Comparison of ENCODE assay signal across 11 cellular contexts in the genomic region with DNA sequence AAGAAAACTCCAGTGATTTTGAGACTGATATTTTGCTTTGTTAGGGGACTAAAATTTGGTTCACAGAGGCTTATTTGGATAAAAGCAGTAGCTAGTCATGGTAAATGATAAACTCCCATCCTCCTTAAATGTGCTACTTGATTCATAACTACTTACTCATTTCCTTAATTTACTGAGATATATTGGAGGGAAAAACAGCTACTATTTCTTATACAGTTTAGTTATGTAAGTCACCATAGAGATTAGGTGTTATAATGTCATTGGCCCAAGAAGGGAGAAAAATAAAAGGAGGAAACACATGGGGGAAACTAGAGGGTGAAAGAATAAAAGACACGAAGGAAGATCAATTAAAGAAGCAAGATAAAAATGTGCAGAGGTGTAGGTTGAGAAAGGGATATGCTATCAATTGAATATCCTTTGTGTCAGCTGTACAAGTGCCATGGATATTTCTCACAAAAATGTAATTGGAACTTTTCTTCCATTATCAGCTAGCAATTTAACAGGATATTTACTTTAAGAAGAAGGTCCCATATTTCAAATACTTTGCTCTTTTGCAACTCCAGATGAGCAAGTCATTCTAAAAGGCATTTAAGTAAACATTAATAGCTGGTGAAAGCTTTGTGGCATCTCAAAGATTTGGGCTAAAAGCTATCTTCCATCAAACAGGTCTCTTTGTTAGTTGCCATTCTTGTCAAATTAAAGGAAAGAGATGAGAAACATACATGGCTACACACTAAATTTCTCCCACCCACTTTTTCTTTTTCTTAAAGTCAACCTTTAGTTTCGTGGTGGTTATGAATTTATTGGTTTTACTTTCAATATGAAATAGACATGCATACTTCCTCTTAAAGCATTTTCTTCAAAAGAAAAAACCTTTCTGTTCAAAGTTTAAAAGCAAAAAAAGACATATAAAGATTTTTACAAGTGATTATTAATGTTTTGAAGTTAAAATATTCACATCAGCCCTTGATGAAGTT.
DNase-seq lines count a peak whose midpoint lies in the region; ATAC-seq and TF ChIP-seq lines count a peak whose summit lies in the region.
"Had no signal": no experiment of that assay in that cellular context is flagged by ENCODE, and none has a peak within 500 bp of the region (broad histone marks: within the 10 kb centered on the region; RNA-seq: fewer than 3 reads in every experiment).

No MANE protein-coding gene starts in this region.

- no peak overlapping the region for H3K4ac ChIP-seq in mesendoderm (ENCODE audit: low read depth, low read length)

- H3K18ac ChIP-seq in mesendoderm (ENCODE audit: low read length): no peak overlapping the region

- H3K4me3 Mint-ChIP-seq in Calu3 (ENCODE audit: low read depth, unreplicated experiment): no peak overlapping the region
- H3K4me3 Mint-ChIP-seq: activated CD4-positive, alpha-beta memory T cell treated with anti-CD3 and anti-CD28 coated beads for 36 hours had no signal

- no peak overlapping the region for H4K8ac ChIP-seq in mesendoderm (ENCODE audit: low read depth, low read length)

- no peak overlapping the region for H2BK5ac ChIP-seq in mesendoderm (ENCODE audit: low read length)

- no peaks in the 10 kb centered on the region for H3K79me2 ChIP-seq in mesendoderm (ENCODE audit: control insufficient read depth, insufficient read depth, low read length)

- no peaks in the 10 kb centered on the region for H3K27me3 Mint-ChIP-seq in Calu3 (ENCODE audit: unreplicated experiment)

- H3K4me2 ChIP-seq in mesendoderm (ENCODE audit: low read length): no peak overlapping the region

- H3K27me3 ChIP-seq in sigmoid colon: no peaks in the 10 kb centered on the region
- no peaks in the 10 kb centered on the region for H3K27me3 ChIP-seq in mesendoderm (ENCODE audit: insufficient read depth, low read length, poor library complexity)

- H3K4me1 Mint-ChIP-seq in Calu3 (ENCODE audit: low read depth, unreplicated experiment): no peaks in the 10 kb centered on the region

- intact Hi-C loops in Calu3 (cut with micrococcal nuclease; ENCODE audit: unreplicated experiment): no loop called here
- intact Hi-C loops in sigmoid colon (cut with DNase I): no loop called here

- TF ChIP-seq EP300 in sigmoid colon (IDR thresholded peaks at IDR 0.05): no peak

- TF ChIP-seq CTCF in Calu3 (IDR thresholded peaks at IDR 0.05; ENCODE audit: unreplicated experiment) (no peak), sigmoid colon (IDR thresholded peaks at IDR 0.05) (no peak)

- ATAC-seq in GM18511 (IDR thresholded peaks at IDR 0.05; ENCODE audit: unreplicated experiment): peak; percentile 94
- ATAC-seq in GM21619 (IDR thresholded peaks at IDR 0.05; ENCODE audit: unreplicated experiment): peak; percentile 92
- peak; percentile 94 for ATAC-seq in HG03520 (IDR thresholded peaks at IDR 0.05; ENCODE audit: unreplicated experiment)

- H3K27ac ChIP-seq in sigmoid colon (no peak overlapping the region), mesendoderm (ENCODE audit: low read depth, low read length) (no peak overlapping the region)

- H3K9me3 ChIP-seq in sigmoid colon: no peaks in the 10 kb centered on the region

- CTCF ChIA-PET in Calu3 (lab: Charles Lee): interaction anchor here (0.5 kb wide), 1 partner anchor 169 kb away, joined by 3 read pairs; no protein-coding TSS in a partner anchor

- H3K36me3 Mint-ChIP-seq in Calu3 (ENCODE audit: insufficient read depth, unreplicated experiment): no peaks in the 10 kb centered on the region
- H3K36me3 Mint-ChIP-seq: activated CD4-positive, alpha-beta memory T cell treated with anti-CD3 and anti-CD28 coated beads for 36 hours had no signal

- peaks cover 0 to 29% (median 18%) of the 10 kb centered on the region in 4 donors for H3K4me1 ChIP-seq in sigmoid colon
- no peaks in the 10 kb centered on the region for H3K4me1 ChIP-seq in mesendoderm (ENCODE audit: control insufficient read depth, low read depth, low read length)

- H2BK15ac ChIP-seq in mesendoderm (replicated peaks; ENCODE audit: low read depth): no peak overlapping the region

- H3K56ac ChIP-seq in mesendoderm (ENCODE audit: low read length): no peak overlapping the region

- no peak overlapping the region for H3K9ac ChIP-seq in mesendoderm (ENCODE audit: low read length)

- no peak overlapping the region for H2BK120ac ChIP-seq in mesendoderm (ENCODE audit: low read depth, low read length)

- WGBS in sigmoid colon, 2 donors: 39 to 61% methylated on average over 2 of the region's 2 CpGs
- whole genome bisulfite sequencing in mesendoderm (ENCODE audit: extremely low coverage, insufficient coverage, low lambda C conversion rate): no CpG with 5 or more reads among the region's 2 CpGs

- H4K5ac ChIP-seq in mesendoderm (ENCODE audit: low read length): no peak overlapping the region

- H3K4me3 ChIP-seq in sigmoid colon (no peak overlapping the region), mesendoderm (ENCODE audit: low read length) (no peak overlapping the region)

- no TSS peak for BruUV-seq in Calu3 (replicated peaks; lab: Mats Ljungman, UMichigan)

- H2AK5ac ChIP-seq in mesendoderm (ENCODE audit: low read length): no peak overlapping the region

- DNase-seq in iris pigment epithelial cell (ENCODE audit: low read depth): peak; percentile 53
- no peak for DNase-seq in stimulated activated CD4-positive, alpha-beta T cell treated with anti-CD3 and anti-CD28 coated beads, Interleukin-12 subunit alpha, Interleukin-12 subunit beta, amount 100 ng/mL, for 4 hours
- no peak for DNase-seq in Calu3
- DNase-seq in sigmoid colon: no peak
- DNase-seq in mesendoderm: no peak
- DNase-seq: activated CD4-positive, alpha-beta memory T cell treated with anti-CD3 and anti-CD28 coated beads for 36 hours; effector CD8-positive, alpha-beta T cell; NCI-H446 had no signal

- no peaks in the 10 kb centered on the region for H3K36me3 ChIP-seq in sigmoid colon
- no peaks in the 10 kb centered on the region for H3K36me3 ChIP-seq in mesendoderm (ENCODE audit: control insufficient read depth, insufficient read depth, low read length)

- no peak overlapping the region for H3K27ac Mint-ChIP-seq in Calu3 (ENCODE audit: unreplicated experiment)
- H3K27ac Mint-ChIP-seq: activated CD4-positive, alpha-beta memory T cell treated with anti-CD3 and anti-CD28 coated beads for 36 hours had no signal

- H3K23ac ChIP-seq in mesendoderm (ENCODE audit: low read length): no peak overlapping the region

- no peak for TF ChIP-seq POLR2A in sigmoid colon (IDR thresholded peaks at IDR 0.05)

- peaks cover 25% of the 10 kb centered on the region for H3K9me3 Mint-ChIP-seq in Calu3 (ENCODE audit: low read depth, unreplicated experiment)
- H3K9me3 Mint-ChIP-seq: activated CD4-positive, alpha-beta memory T cell treated with anti-CD3 and anti-CD28 coated beads for 36 hours had no signal

- no peaks in the 10 kb centered on the region for H3K79me1 ChIP-seq in mesendoderm (ENCODE audit: low read length)
